In genomic region chr19:54148158-54148557, GRCh38 we compare ENCODE assay signal across 25 cellular contexts. TPM values are rescaled to one million over a fixed set of nuclear protein-coding genes. Genes with fewer than 3 reads are reported as not detected.
DNase-seq lines count a peak whose midpoint lies in the region; ATAC-seq, FAIRE-seq and TF ChIP-seq lines count a peak whose summit lies in the region.
"Had no signal": no experiment of that assay in that cellular context is flagged by ENCODE, and none has a peak within 500 bp of the region (broad histone marks: within the 10 kb centered on the region; RNA-seq: fewer than 3 reads in every experiment).

No MANE protein-coding gene starts in this region.

- H3K79me2 ChIP-seq in mammary epithelial cell (ENCODE audit: insufficient read depth, low read length) (peaks cover 5% of the 10 kb centered on the region), endothelial cell of umbilical vein (ENCODE audit: control insufficient read depth, insufficient read depth, low read length) (no peaks in the 10 kb centered on the region)

- H3K9ac ChIP-seq in mammary epithelial cell (ENCODE audit: insufficient read depth, low read length) (no peak overlapping the region), endothelial cell of umbilical vein (replicated peaks; ENCODE audit: extremely low read depth, insufficient read depth, low read length) (no peak overlapping the region)
- H3K9ac ChIP-seq: BLaER1 treated with 17β-estradiol and CSF1 and Interleukin-3, amounts not matched to agents 10 nM and 100 nM had no signal

- H3K27ac ChIP-seq in mammary epithelial cell (ENCODE audit: insufficient read depth, low read depth, low read length) (no peak overlapping the region), breast epithelium (no peak overlapping the region), A673 (ENCODE audit: low read depth, low read length, poor library complexity, severe bottlenecking) (no peak overlapping the region), endothelial cell of umbilical vein (ENCODE audit: insufficient read depth, low read depth, low read length) (no peak overlapping the region)
- H3K27ac ChIP-seq: 22Rv1; BLaER1 treated with 17β-estradiol and CSF1 and Interleukin-3, amounts not matched to agents 10 nM and 100 nM; SJCRH30 had no signal

- dilution Hi-C loops in mammary epithelial cell (cut with HindIII; ENCODE audit: low sequenced_read_pairs) = no loop called here
- dilution Hi-C loops in endothelial cell of umbilical vein (cut with MboI; ENCODE audit: extremely low pct_ligation_motif_present, low sequenced_read_pairs) = no loop called here

- H3K36me3 ChIP-seq in mammary epithelial cell (ENCODE audit: insufficient read depth, low read length) = peaks cover 26% of the 10 kb centered on the region
- peaks cover 22% of the 10 kb centered on the region for H3K36me3 ChIP-seq in breast epithelium
- H3K36me3 ChIP-seq in A673 (ENCODE audit: insufficient read depth, low read length, poor library complexity, severe bottlenecking) = peaks cover 94% of the 10 kb centered on the region
- H3K36me3 ChIP-seq in endothelial cell of umbilical vein (ENCODE audit: control insufficient read depth in 2 of 2, extremely low read depth in 1 of 2, insufficient read depth in 2 of 2, low read length in 2 of 2) = peaks cover 28 to 78% of the 10 kb centered on the region in 2 experiments

- H3K4me2 ChIP-seq in mammary epithelial cell (ENCODE audit: insufficient read depth, low read depth, low read length) (no peak overlapping the region), endothelial cell of umbilical vein (ENCODE audit: insufficient read depth, low read length) (no peak overlapping the region)
- H3K4me2 ChIP-seq: BLaER1 treated with 17β-estradiol and CSF1 and Interleukin-3, amounts not matched to agents 10 nM and 100 nM had no signal

- CTCF ChIA-PET in mammary epithelial cell (lab: Charles Lee; ENCODE audit: low non-redundant PET) = interaction anchor here (0.6 kb wide), 1 partner anchor 11 kb away, joined by 3 read pairs; the partner anchor contains the start of gene LENG1
- CTCF ChIA-PET in A673 (lab: Charles Lee) = no interaction called here
- CTCF ChIA-PET in endothelial cell of umbilical vein (lab: Charles Lee) = interaction anchor here (1.2 to 2.1 kb wide), 2 partner anchors 11 to 20 kb away, joined by 3 to 6 read pairs; partner anchors contain the start of gene CNOT3

- H4K20me1 ChIP-seq in mammary epithelial cell (ENCODE audit: insufficient read depth, low read length) (no peaks in the 10 kb centered on the region), endothelial cell of umbilical vein (replicated peaks; ENCODE audit: control insufficient read depth, extremely low read depth, insufficient read depth, low read length) (no peaks in the 10 kb centered on the region)

- in situ Hi-C loops in mammary epithelial cell (cut with MboI; ENCODE audit: low sequenced_read_pairs in 2 of 2) = no loop called here

- DNase-seq in mammary epithelial cell (no peak), breast epithelium (ENCODE audit: low spot score in 2 of 2) (no peak), A673 (ENCODE audit: low spot score) (no peak), T-helper 17 cell (no peak), endothelial cell of umbilical vein (ENCODE audit: low read depth, low spot score) (no peak), hepatic stellate cell (ENCODE audit: low spot score) (no peak), NCI-H226 (no peak)
- DNase-seq: Calu3; CD8-positive, alpha-beta memory T cell; DMS153; KBM-7; NCI-H1092; NCI-H1436; NCI-H187 treated with DMSO at 0.1 percent for 48 hours; NCI-H2107; NCI-H345; NCI-H524; NCI-H774; NK-92 treated with Interleukin-12 subunit alpha and Interleukin-12 subunit beta, amount 100 ng/mL, for 24 hours; SJCRH30 had no signal

- H2AFZ ChIP-seq in mammary epithelial cell (ENCODE audit: low read depth, low read length) = no peak overlapping the region
- H2AFZ ChIP-seq in endothelial cell of umbilical vein (ENCODE audit: low read depth, low read length) = no peak overlapping the region

- H3K4me1 ChIP-seq in mammary epithelial cell (ENCODE audit: insufficient read depth, low read length) = no peaks in the 10 kb centered on the region
- H3K4me1 ChIP-seq in breast epithelium = no peaks in the 10 kb centered on the region
- no peaks in the 10 kb centered on the region for H3K4me1 ChIP-seq in A673 (ENCODE audit: insufficient read depth, low read length, poor library complexity, severe bottlenecking)
- H3K4me1 ChIP-seq in endothelial cell of umbilical vein (ENCODE audit: control insufficient read depth, extremely low read depth, insufficient read depth, low read length) = no peaks in the 10 kb centered on the region

- no peaks in the 10 kb centered on the region for H3K9me1 ChIP-seq in endothelial cell of umbilical vein (replicated peaks; ENCODE audit: control insufficient read depth, extremely low read depth, insufficient read depth, low read length)

- peaks cover 20% of the 10 kb centered on the region for H3K4me1 Mint-ChIP-seq in T-helper 17 cell

- ATAC-seq in T-helper 17 cell = no peak
- no peak for ATAC-seq in HG03139 (IDR thresholded peaks at IDR 0.05; ENCODE audit: unreplicated experiment)

- peak overlapping the region; percentile 86 for H3K27ac Mint-ChIP-seq in T-helper 17 cell

- no peak overlapping the region for H3K4me3 ChIP-seq in mammary epithelial cell (replicated peaks in 1 of 3; ENCODE audit: insufficient read depth in 1 of 3, low read depth in 2 of 3, low read length in 3 of 3)
- H3K4me3 ChIP-seq in breast epithelium = no peak overlapping the region
- no peak overlapping the region for H3K4me3 ChIP-seq in A673 (ENCODE audit: low read depth, low read length, poor library complexity, severe bottlenecking)
- H3K4me3 ChIP-seq in endothelial cell of umbilical vein (replicated peaks in 1 of 3; ENCODE audit: insufficient read depth in 1 of 3, low read depth in 1 of 3, low read length in 3 of 3) = no peak overlapping the region
- H3K4me3 ChIP-seq: BLaER1 treated with 17β-estradiol and CSF1 and Interleukin-3, amounts not matched to agents 10 nM and 100 nM; SJCRH30 had no signal

- intact Hi-C loops in mammary epithelial cell (cut with micrococcal nuclease) (no loop called here), breast epithelium (cut with DNase I; ENCODE audit: low total_unique reads) (no loop called here), A673 (cut with micrococcal nuclease; ENCODE audit: unreplicated experiment) (no loop called here), endothelial cell of umbilical vein (cut with micrococcal nuclease) (no loop called here)

- TF ChIP-seq POLR2A in breast epithelium (IDR thresholded peaks at IDR 0.05) (no peak), endothelial cell of umbilical vein (IDR thresholded peaks at IDR 0.05; ENCODE audit: low read depth, low read length) (no peak)

- TF ChIP-seq CTCF in mammary epithelial cell (conservative IDR thresholded peaks at IDR 0.05 in 1 of 2, IDR thresholded peaks at IDR 0.05 in 1 of 2; ENCODE audit: extremely low read depth in 1 of 2, insufficient read depth in 1 of 2, low read depth in 1 of 2, low read length in 2 of 2) (no peak), breast epithelium (IDR thresholded peaks at IDR 0.05) (no peak), A673 (conservative IDR thresholded peaks at IDR 0.05; ENCODE audit: low read depth, low read length) (no peak), endothelial cell of umbilical vein (IDR thresholded peaks at IDR 0.05; ENCODE audit: extremely low read depth in 1 of 2, insufficient read depth in 1 of 2, low read depth in 1 of 2, low read length in 2 of 2) (no peak)

- H3K9me3 ChIP-seq in mammary epithelial cell (replicated peaks; ENCODE audit: insufficient read depth, low read length) (no peaks in the 10 kb centered on the region), breast epithelium (no peaks in the 10 kb centered on the region), A673 (ENCODE audit: low read depth, low read length, poor library complexity, severe bottlenecking) (no peaks in the 10 kb centered on the region), T-helper 17 cell (ENCODE audit: control insufficient read depth, low read length, poor library complexity, severe bottlenecking) (no peaks in the 10 kb centered on the region), endothelial cell of umbilical vein (replicated peaks; ENCODE audit: control insufficient read depth, insufficient read depth, low read length) (no peaks in the 10 kb centered on the region)
- H3K9me3 ChIP-seq: BLaER1 treated with 17β-estradiol and CSF1 and Interleukin-3, amounts not matched to agents 10 nM and 100 nM; SJCRH30 had no signal

- FAIRE-seq in endothelial cell of umbilical vein (lab: Jason Lieb, UNC) = no peak
- FAIRE-seq: GM12892 had no signal

- peaks cover 17% of the 10 kb centered on the region for H3K36me3 Mint-ChIP-seq in T-helper 17 cell (ENCODE audit: low read depth)

- no peaks in the 10 kb centered on the region for H3K27me3 Mint-ChIP-seq in T-helper 17 cell
- H3K27me3 Mint-ChIP-seq: CD8-positive, alpha-beta memory T cell had no signal

- POLR2A ChIA-PET in A673 (lab: Charles Lee; ENCODE audit: low non-redundant PET) = no interaction called here
- POLR2A ChIA-PET in endothelial cell of umbilical vein (lab: Charles Lee) = interaction anchor here (0.7 kb wide), 1 partner anchor 9 kb away, joined by 4 read pairs; no protein-coding TSS in a partner anchor

- H3K4me3 Mint-ChIP-seq in T-helper 17 cell = no peak overlapping the region
- H3K4me3 Mint-ChIP-seq: CD8-positive, alpha-beta memory T cell had no signal

- H3K27me3 ChIP-seq in mammary epithelial cell (ENCODE audit: insufficient read depth, low read length) = no peaks in the 10 kb centered on the region
- H3K27me3 ChIP-seq in breast epithelium = no peaks in the 10 kb centered on the region
- no peaks in the 10 kb centered on the region for H3K27me3 ChIP-seq in A673 (replicated peaks; ENCODE audit: insufficient read depth, low read depth, low read length, poor library complexity)
- no peaks in the 10 kb centered on the region for H3K27me3 ChIP-seq in endothelial cell of umbilical vein (ENCODE audit: control insufficient read depth in 2 of 2, insufficient read depth in 2 of 2, low read length in 2 of 2)
- H3K27me3 ChIP-seq: BLaER1 treated with 17β-estradiol and CSF1 and Interleukin-3, amounts not matched to agents 10 nM and 100 nM; SJCRH30 had no signal

- WGBS in mammary epithelial cell (ENCODE audit: low coverage, missing lambda C conversion rate) = 67% methylated on average over 11 of the region's 19 CpGs

- BruUV-seq in mammary epithelial cell (replicated peaks; lab: Mats Ljungman, UMichigan) (TSS peak; percentile 27), A673 (replicated peaks; lab: Mats Ljungman, UMichigan) (TSS peak; percentile 15), endothelial cell of umbilical vein (replicated peaks; lab: Mats Ljungman, UMichigan) (TSS peak; percentile 6)

RNA-seq across cellular contexts. Expression of gene CNOT3, which starts 10.6 kb away (rescaled TPM):
- total RNA-seq in mammary epithelial cell = 10 to 100 TPM in 1 of 2 donors, 1 to 10 TPM in 1; 4.3 to 54.1 TPM
- 10.5 TPM for polyA plus RNA-seq in mammary epithelial cell
- polyA minus RNA-seq in mammary epithelial cell = 33.2 TPM
- total RNA-seq in breast epithelium = 10 to 100 TPM; 14.6 to 23.4 (median 22.9) TPM
- total RNA-seq in A673 (2021) = 90.8 and 102 TPM in 2 replicates
- total RNA-seq in T-helper 17 cell = 10 to 100 TPM; 44.5 to 45.4 TPM
- 62.4 and 74.7 TPM in 2 replicates for total RNA-seq in endothelial cell of umbilical vein
- 16.4 and 20.4 TPM in 2 replicates for polyA plus RNA-seq in endothelial cell of umbilical vein
- polyA plus RNA-seq in endothelial cell of umbilical vein (2011; cell fraction: cytosol; rRNA removed) = 17.2 and 17.4 TPM in 2 replicates
- 30.2 and 31.2 TPM in 2 replicates for polyA plus RNA-seq in endothelial cell of umbilical vein (2011; cell fraction: nucleus; rRNA removed)
- polyA plus RNA-seq in endothelial cell of umbilical vein (2012) = 38.1 and 41.4 TPM in 2 replicates
- 15.6 and 20.8 TPM in 2 replicates for polyA minus RNA-seq in endothelial cell of umbilical vein
- polyA minus RNA-seq in endothelial cell of umbilical vein (2011; cell fraction: cytosol; rRNA and poly(A)+ RNA removed) = 20.5 TPM
- 12.8 and 14.8 TPM in 2 replicates for polyA minus RNA-seq in endothelial cell of umbilical vein (2011; cell fraction: nucleus; rRNA and poly(A)+ RNA removed)

RNA-seq across cellular contexts. Expression of gene LENG1, which starts 11.4 kb away (rescaled TPM):
- total RNA-seq in mammary epithelial cell (1 to 10 TPM; 2.3 to 5.9 TPM), breast epithelium (1 to 10 TPM; 6.4 to 8.5 (median 8.0) TPM), A673 (2021) (8.8 and 9.7 TPM in 2 replicates), T-helper 17 cell (1 to 10 TPM; 8.0 to 9.0 TPM), endothelial cell of umbilical vein (5.0 and 6.9 TPM in 2 replicates)
- polyA plus RNA-seq in mammary epithelial cell (3.4 TPM), endothelial cell of umbilical vein (2.1 and 3.0 TPM in 2 replicates)
- polyA minus RNA-seq in mammary epithelial cell (0.93 TPM), endothelial cell of umbilical vein (0.51 and 1.5 TPM in 2 replicates)
- polyA plus RNA-seq in endothelial cell of umbilical vein (2011; cell fraction: cytosol; rRNA removed) = 4.1 and 5.2 TPM in 2 replicates
- polyA plus RNA-seq in endothelial cell of umbilical vein (2011; cell fraction: nucleus; rRNA removed) = 2.3 and 3.6 TPM in 2 replicates
- polyA plus RNA-seq in endothelial cell of umbilical vein (2012) = 4.3 and 6.3 TPM in 2 replicates
- 1.4 TPM for polyA minus RNA-seq in endothelial cell of umbilical vein (2011; cell fraction: cytosol; rRNA and poly(A)+ RNA removed)
- 0.38 and 2.5 TPM in 2 replicates for polyA minus RNA-seq in endothelial cell of umbilical vein (2011; cell fraction: nucleus; rRNA and poly(A)+ RNA removed)

RNA-seq across cellular contexts. Expression of gene TMC4, which starts 24.8 kb away (rescaled TPM):
- total RNA-seq in mammary epithelial cell (10 to 100 TPM; 21.0 to 41.0 TPM), breast epithelium (10 to 100 TPM in 2 of 3 donors, under 1 TPM in 1; 0.48 to 41.6 (median 38.0) TPM), A673 (2021) (0.58 and 0.96 TPM in 2 replicates), T-helper 17 cell (1 to 10 TPM; 1.3 to 3.1 TPM), endothelial cell of umbilical vein (0.71 and 0.74 TPM in 2 replicates)
- polyA plus RNA-seq in mammary epithelial cell (5.3 TPM), endothelial cell of umbilical vein (1.7 and 2.4 TPM in 2 replicates)
- polyA minus RNA-seq in mammary epithelial cell (2.2 TPM), endothelial cell of umbilical vein (0.29 and 0.76 TPM in 2 replicates)
- 1.0 and 1.1 TPM in 2 replicates for polyA plus RNA-seq in endothelial cell of umbilical vein (2011; cell fraction: cytosol; rRNA removed)
- 2.9 and 3.9 TPM in 2 replicates for polyA plus RNA-seq in endothelial cell of umbilical vein (2011; cell fraction: nucleus; rRNA removed)
- polyA plus RNA-seq in endothelial cell of umbilical vein (2012) = 1.5 and 1.6 TPM in 2 replicates
- polyA minus RNA-seq in endothelial cell of umbilical vein (2011; cell fraction: cytosol; rRNA and poly(A)+ RNA removed) = not detected
- 0.19 TPM in 1 of 2 replicates, not detected in the other for polyA minus RNA-seq in endothelial cell of umbilical vein (2011; cell fraction: nucleus; rRNA and poly(A)+ RNA removed)
- total RNA-seq: H4, SJCRH30 had no signal

RNA-seq across cellular contexts. Expression of gene PRPF31, which starts 32.6 kb away (rescaled TPM):
- total RNA-seq in mammary epithelial cell (10 to 100 TPM; 34.2 to 56.4 TPM), breast epithelium (10 to 100 TPM; 45.5 to 59.6 (median 52.5) TPM), A673 (2021) (109 and 115 TPM in 2 replicates), T-helper 17 cell (10 to 100 TPM; 49.4 to 56.8 TPM), endothelial cell of umbilical vein (99.1 and 101 TPM in 2 replicates)
- polyA plus RNA-seq in mammary epithelial cell (52.3 TPM), endothelial cell of umbilical vein (70.8 and 76.2 TPM in 2 replicates)
- polyA minus RNA-seq in mammary epithelial cell (127 TPM), endothelial cell of umbilical vein (45.0 and 45.8 TPM in 2 replicates)
- 73.3 and 76.7 TPM in 2 replicates for polyA plus RNA-seq in endothelial cell of umbilical vein (2011; cell fraction: cytosol; rRNA removed)
- polyA plus RNA-seq in endothelial cell of umbilical vein (2011; cell fraction: nucleus; rRNA removed) = 101 and 118 TPM in 2 replicates
- 101 and 126 TPM in 2 replicates for polyA plus RNA-seq in endothelial cell of umbilical vein (2012)
- 20.9 TPM for polyA minus RNA-seq in endothelial cell of umbilical vein (2011; cell fraction: cytosol; rRNA and poly(A)+ RNA removed)
- 23.8 and 24.5 TPM in 2 replicates for polyA minus RNA-seq in endothelial cell of umbilical vein (2011; cell fraction: nucleus; rRNA and poly(A)+ RNA removed)

RNA-seq across cellular contexts. Expression of gene TFPT, which starts 32.7 kb away (rescaled TPM):
- total RNA-seq in mammary epithelial cell (10 to 100 TPM in 1 of 2 donors, 1 to 10 TPM in 1; 9.3 to 23.2 TPM), breast epithelium (10 to 100 TPM; 11.9 to 16.7 (median 16.2) TPM), A673 (2021) (31.1 and 31.4 TPM in 2 replicates), T-helper 17 cell (10 to 100 TPM; 14.9 TPM), endothelial cell of umbilical vein (32.1 and 36.2 TPM in 2 replicates)
- polyA plus RNA-seq in mammary epithelial cell (12.6 TPM), endothelial cell of umbilical vein (28.3 and 29.3 TPM in 2 replicates)
- polyA minus RNA-seq in mammary epithelial cell (not detected), endothelial cell of umbilical vein (6.1 and 6.3 TPM in 2 replicates)
- 22.5 and 26.8 TPM in 2 replicates for polyA plus RNA-seq in endothelial cell of umbilical vein (2011; cell fraction: cytosol; rRNA removed)
- polyA plus RNA-seq in endothelial cell of umbilical vein (2011; cell fraction: nucleus; rRNA removed) = 10.5 and 11.7 TPM in 2 replicates
- 24.4 and 39.7 TPM in 2 replicates for polyA plus RNA-seq in endothelial cell of umbilical vein (2012)
- polyA minus RNA-seq in endothelial cell of umbilical vein (2011; cell fraction: cytosol; rRNA and poly(A)+ RNA removed) = 4.1 TPM
- 1.1 and 3.6 TPM in 2 replicates for polyA minus RNA-seq in endothelial cell of umbilical vein (2011; cell fraction: nucleus; rRNA and poly(A)+ RNA removed)
